9 cellular contexts compared by ENCODE assay signal in the genomic region with DNA sequence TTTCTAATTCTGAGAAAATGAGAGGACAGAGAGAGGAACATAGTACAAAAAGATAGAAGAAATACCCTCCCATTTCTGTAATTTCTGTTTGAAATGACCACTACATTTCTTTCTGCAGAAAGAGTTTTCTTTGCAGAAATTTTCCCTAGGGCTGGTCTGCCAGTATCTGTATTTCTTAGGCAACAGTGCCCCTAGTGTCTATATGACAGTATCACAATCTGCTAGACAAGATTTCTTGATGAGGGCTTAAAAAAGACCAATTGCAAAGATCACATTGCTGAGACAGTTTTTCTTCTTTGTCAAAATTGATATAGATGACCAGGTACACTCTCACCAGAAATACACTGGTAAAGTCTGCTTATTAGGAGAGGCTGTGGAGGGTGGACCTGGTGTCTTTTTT.
DNase-seq lines count a peak whose midpoint lies in the region; ATAC-seq and TF ChIP-seq lines count a peak whose summit lies in the region.
"Had no signal": no experiment of that assay in that cellular context is flagged by ENCODE, and none has a peak within 500 bp of the region (broad histone marks: within the 10 kb centered on the region; RNA-seq: fewer than 3 reads in every experiment).

No MANE protein-coding gene starts in this region.

- CTCF ChIA-PET in CD4-positive, alpha-beta memory T cell (lab: Charles Lee; ENCODE audit: partially characterized antibody), result no interaction called here

- H3K27ac Mint-ChIP-seq in CD4-positive, alpha-beta memory T cell, result no peak overlapping the region
- H3K27ac Mint-ChIP-seq: stimulated activated naive CD8-positive, alpha-beta T cell treated with anti-CD3 and anti-CD28 coated beads, Interleukin-15, Interleukin-2, amounts not matched to agents 100 ng/mL and 50 ng/mL, for 24 hours had no signal

- H3K27ac ChIP-seq in CD4-positive, alpha-beta memory T cell (ENCODE audit: low read depth, low read length), result no peak overlapping the region

- no peak for TF ChIP-seq CTCF in GM20000 (IDR thresholded peaks at IDR 0.05; ENCODE audit: extremely low read depth, missing control alignments)
- TF ChIP-seq CTCF in epithelial cell of proximal tubule (conservative IDR thresholded peaks at IDR 0.05; ENCODE audit: low read depth, low read length), result peak; percentile 62

- DNase-seq in CD4-positive, alpha-beta memory T cell, result peak in 4 of 5 donors; percentile 26 to 35 (median 30)
- DNase-seq in GM20000 (ENCODE audit: low spot score) (peak; percentile 13), NCI-H82 treated with DMSO at 0.1 percent for 48 hours (lab: John Stamatoyannopoulos, UW; ENCODE audit: unreplicated experiment) (peak; percentile 22), epithelial cell of proximal tubule (ENCODE audit: low read depth) (no peak), pons (ENCODE audit: low spot score) (peak; percentile 37), NK-92 (lab: John Stamatoyannopoulos, UW; ENCODE audit: unreplicated experiment) (no peak)

- intact Hi-C loops in CD4-positive, alpha-beta memory T cell (cut with micrococcal nuclease), result loop anchor here (2.0 to 10.0 kb wide), 4 partner anchors 651 to 1221 kb away; partner anchors contain the start of gene NEXMIF

- no peaks in the 10 kb centered on the region for H3K27me3 ChIP-seq in CD4-positive, alpha-beta memory T cell (ENCODE audit: insufficient read depth, low read length)

- H3K4me3 ChIP-seq in CD4-positive, alpha-beta memory T cell (ENCODE audit: low read length in 2 of 2), result no peak overlapping the region
- no peak overlapping the region for H3K4me3 ChIP-seq in epithelial cell of proximal tubule (ENCODE audit: low read depth, low read length)

- no peaks in the 10 kb centered on the region for H3K36me3 Mint-ChIP-seq in CD4-positive, alpha-beta memory T cell

- no peaks in the 10 kb centered on the region for H3K9me3 Mint-ChIP-seq in CD4-positive, alpha-beta memory T cell
- H3K9me3 Mint-ChIP-seq: stimulated activated naive CD8-positive, alpha-beta T cell treated with anti-CD3 and anti-CD28 coated beads, Interleukin-15, Interleukin-2, amounts not matched to agents 100 ng/mL and 50 ng/mL, for 24 hours had no signal

- no peaks in the 10 kb centered on the region for H3K36me3 ChIP-seq in CD4-positive, alpha-beta memory T cell (ENCODE audit: insufficient read depth, low read length)

- no peaks in the 10 kb centered on the region for H3K9me3 ChIP-seq in CD4-positive, alpha-beta memory T cell (ENCODE audit: control insufficient read depth in 1 of 2, low read length in 2 of 2)

- no peak overlapping the region for H3K4me3 Mint-ChIP-seq in CD4-positive, alpha-beta memory T cell
- H3K4me3 Mint-ChIP-seq: stimulated activated naive CD8-positive, alpha-beta T cell treated with anti-CD3 and anti-CD28 coated beads, Interleukin-15, Interleukin-2, amounts not matched to agents 100 ng/mL and 50 ng/mL, for 24 hours had no signal

- H3K4me1 ChIP-seq in CD4-positive, alpha-beta memory T cell (ENCODE audit: insufficient read depth, low read length), result no peaks in the 10 kb centered on the region

- no peak for ATAC-seq in HG03108 (IDR thresholded peaks at IDR 0.05; ENCODE audit: unreplicated experiment)
- no peak for ATAC-seq in HG02798 (IDR thresholded peaks at IDR 0.05; ENCODE audit: poor library complexity, unreplicated experiment)

- H3K27me3 Mint-ChIP-seq in CD4-positive, alpha-beta memory T cell, result peaks cover 0 to 2% of the 10 kb centered on the region in 2 donors
- H3K27me3 Mint-ChIP-seq: stimulated activated naive CD8-positive, alpha-beta T cell treated with anti-CD3 and anti-CD28 coated beads, Interleukin-15, Interleukin-2, amounts not matched to agents 100 ng/mL and 50 ng/mL, for 24 hours had no signal

- POLR2A ChIA-PET in CD4-positive, alpha-beta memory T cell (lab: Charles Lee; ENCODE audit: partially characterized antibody), result no interaction called here

- H3K4me1 Mint-ChIP-seq in CD4-positive, alpha-beta memory T cell, result no peaks in the 10 kb centered on the region

Comparison
In these comparisons a context has a peak if more than half of its experiments do, and no peak if none do; other contexts are left out.
1. DNase-seq: peak in CD4-positive, alpha-beta memory T cell (4 of 5), GM20000 (single experiment), NCI-H82 treated with DMSO at 0.1 percent for 48 hours (single experiment) and pons (single experiment); none in epithelial cell of proximal tubule (single experiment) and NK-92 (single experiment).